Comparison of ENCODE assay signal across 20 cellular contexts in genomic region chr3:96961576-96961975, GRCh38.
DNase-seq lines count a peak whose midpoint lies in the region; ATAC-seq, FAIRE-seq and TF ChIP-seq lines count a peak whose summit lies in the region.
"Had no signal": no experiment of that assay in that cellular context is flagged by ENCODE, and none has a peak within 500 bp of the region (broad histone marks: within the 10 kb centered on the region; RNA-seq: fewer than 3 reads in every experiment).

No MANE protein-coding gene starts in this region.

- no peak for TF ChIP-seq POLR2A in breast epithelium (IDR thresholded peaks at IDR 0.05)

- intact Hi-C loops in MCF 10A (cut with micrococcal nuclease) (loop anchor here (5.0 kb wide), 1 partner anchor 56 kb away; no protein-coding TSS in a partner anchor), breast epithelium (cut with DNase I; ENCODE audit: low total_unique reads) (no loop called here), mammary epithelial cell (cut with micrococcal nuclease) (no loop called here)

- BruUV-seq in MCF 10A (replicated peaks; lab: Mats Ljungman, UMichigan) (no TSS peak), mammary epithelial cell (replicated peaks; lab: Mats Ljungman, UMichigan) (no TSS peak)

- H3K9me3 ChIP-seq in breast epithelium = no peaks in the 10 kb centered on the region
- H3K9me3 ChIP-seq in mammary epithelial cell (replicated peaks; ENCODE audit: insufficient read depth, low read length) = no peaks in the 10 kb centered on the region
- H3K9me3 ChIP-seq: BLaER1 treated with 17β-estradiol and CSF1 and Interleukin-3, amounts not matched to agents 10 nM and 100 nM had no signal

- no peaks in the 10 kb centered on the region for H3K36me3 ChIP-seq in breast epithelium
- no peaks in the 10 kb centered on the region for H3K36me3 ChIP-seq in mammary epithelial cell (ENCODE audit: insufficient read depth, low read length)
- H3K36me3 ChIP-seq: BLaER1 treated with 17β-estradiol and CSF1 and Interleukin-3, amounts not matched to agents 10 nM and 100 nM had no signal

- H3K27ac Mint-ChIP-seq in MCF 10A (ENCODE audit: low read depth, unreplicated experiment) = peak overlapping the region; percentile 93
- peak overlapping the region; percentile 57 for H3K27ac Mint-ChIP-seq in type B pancreatic cell
- H3K27ac Mint-ChIP-seq: B cell; CD8-positive, alpha-beta T cell; IgD-negative memory B cell had no signal

- H3K4me1 Mint-ChIP-seq in MCF 10A (ENCODE audit: insufficient read depth, unreplicated experiment) (peaks cover 33% of the 10 kb centered on the region), type B pancreatic cell (ENCODE audit: unreplicated experiment) (peaks cover 3% of the 10 kb centered on the region)
- H3K4me1 Mint-ChIP-seq: B cell, IgD-negative memory B cell had no signal

- H3K4me3 Mint-ChIP-seq in MCF 10A (ENCODE audit: unreplicated experiment) = no peak overlapping the region
- H3K4me3 Mint-ChIP-seq in type B pancreatic cell = peak overlapping the region; percentile 17
- H3K4me3 Mint-ChIP-seq: B cell; CD8-positive, alpha-beta T cell had no signal

- H3K4me3 ChIP-seq in breast epithelium (no peak overlapping the region), mammary epithelial cell (replicated peaks in 1 of 3; ENCODE audit: insufficient read depth in 1 of 3, low read depth in 2 of 3, low read length in 3 of 3) (no peak overlapping the region)
- H3K4me3 ChIP-seq: BLaER1 treated with 17β-estradiol and CSF1 and Interleukin-3, amounts not matched to agents 10 nM and 100 nM; GM12878 had no signal

- TF ChIP-seq CTCF in MCF 10A (IDR thresholded peaks at IDR 0.05; ENCODE audit: unreplicated experiment) (no peak), breast epithelium (IDR thresholded peaks at IDR 0.05) (no peak), mammary epithelial cell (conservative IDR thresholded peaks at IDR 0.05 in 1 of 2, IDR thresholded peaks at IDR 0.05 in 1 of 2; ENCODE audit: extremely low read depth in 1 of 2, insufficient read depth in 1 of 2, low read depth in 1 of 2, low read length in 2 of 2) (no peak), foreskin keratinocyte (conservative IDR thresholded peaks at IDR 0.05) (no peak), type B pancreatic cell (conservative IDR thresholded peaks at IDR 0.05) (no peak)

- peak overlapping the region; percentile 68 for H3K4me2 ChIP-seq in mammary epithelial cell (ENCODE audit: insufficient read depth, low read depth, low read length)
- H3K4me2 ChIP-seq: BLaER1 treated with 17β-estradiol and CSF1 and Interleukin-3, amounts not matched to agents 10 nM and 100 nM had no signal

- no peak overlapping the region for H3K27ac ChIP-seq in breast epithelium
- peak overlapping the region; percentile 93 for H3K27ac ChIP-seq in mammary epithelial cell (ENCODE audit: insufficient read depth, low read depth, low read length)
- H3K27ac ChIP-seq in foreskin keratinocyte = peak overlapping the region; percentile 71
- H3K27ac ChIP-seq: BLaER1 treated with 17β-estradiol and CSF1 and Interleukin-3, amounts not matched to agents 10 nM and 100 nM had no signal

- no peaks in the 10 kb centered on the region for H3K27me3 Mint-ChIP-seq in MCF 10A (ENCODE audit: insufficient read depth, unreplicated experiment)
- no peaks in the 10 kb centered on the region for H3K27me3 Mint-ChIP-seq in type B pancreatic cell
- H3K27me3 Mint-ChIP-seq: B cell, IgD-negative memory B cell had no signal

- DNase-seq in MCF 10A (ENCODE audit: unreplicated experiment) (no peak), breast epithelium (ENCODE audit: low spot score in 2 of 2) (no peak), mammary epithelial cell (peak; percentile 25), foreskin keratinocyte (peak in 1 of 2 donors; percentile 58), type B pancreatic cell (ENCODE audit: extremely low spot score, unreplicated experiment) (no peak), frontal cortex (ENCODE audit: low spot score in 2 of 2) (no peak)
- no peak for DNase-seq in activated naive CD4-positive, alpha-beta T cell treated with Interleukin-2 at 50 U/mL for 16 hours
- DNase-seq: 8988T; Calu3; CD8-positive, alpha-beta T cell; DMS79 treated with DMSO at 0.1 percent for 48 hours; GF-D8; HCEC 1CT had no signal

- POLR2A ChIA-PET in MCF 10A (lab: Yijun Ruan, JAX) = interaction anchor here (1.1 to 2.4 kb wide), 2 partner anchors 9 to 14 kb away, joined by 4 to 10 read pairs; no protein-coding TSS in a partner anchor

- CTCF ChIA-PET in MCF 10A (lab: Yijun Ruan, JAX) = interaction anchor here (0.6 to 1.1 kb wide), 3 partner anchors 15 to 621 kb away, joined by 3 to 4 read pairs (median 3); no protein-coding TSS in a partner anchor
- CTCF ChIA-PET in mammary epithelial cell (lab: Charles Lee; ENCODE audit: low non-redundant PET) = no interaction called here

- peak overlapping the region; percentile 67 for H2AFZ ChIP-seq in mammary epithelial cell (ENCODE audit: low read depth, low read length)

- H3K9ac ChIP-seq in mammary epithelial cell (ENCODE audit: insufficient read depth, low read length) = no peak overlapping the region
- H3K9ac ChIP-seq: BLaER1 treated with 17β-estradiol and CSF1 and Interleukin-3, amounts not matched to agents 10 nM and 100 nM had no signal

- H3K9me3 Mint-ChIP-seq in MCF 10A (ENCODE audit: unreplicated experiment) (no peaks in the 10 kb centered on the region), type B pancreatic cell (peaks cover 3% of the 10 kb centered on the region)

- H3K79me2 ChIP-seq in mammary epithelial cell (ENCODE audit: insufficient read depth, low read length) = no peaks in the 10 kb centered on the region

- dilution Hi-C loops in mammary epithelial cell (cut with HindIII; ENCODE audit: low sequenced_read_pairs) = no loop called here

- no peaks in the 10 kb centered on the region for H4K20me1 ChIP-seq in mammary epithelial cell (ENCODE audit: insufficient read depth, low read length)
- H4K20me1 ChIP-seq: BLaER1 treated with 17β-estradiol and CSF1 and Interleukin-3, amounts not matched to agents 10 nM and 100 nM had no signal

- H3K27me3 ChIP-seq in breast epithelium = no peaks in the 10 kb centered on the region
- no peaks in the 10 kb centered on the region for H3K27me3 ChIP-seq in mammary epithelial cell (ENCODE audit: insufficient read depth, low read length)
- no peaks in the 10 kb centered on the region for H3K27me3 ChIP-seq in foreskin keratinocyte
- H3K27me3 ChIP-seq: BLaER1 treated with 17β-estradiol and CSF1 and Interleukin-3, amounts not matched to agents 10 nM and 100 nM had no signal

- no peak for FAIRE-seq in frontal cortex (lab: Jason Lieb, UNC)
- FAIRE-seq: GM12878, GM19239, HepG2 had no signal

- H3K36me3 Mint-ChIP-seq in MCF 10A (ENCODE audit: insufficient read depth, unreplicated experiment) (no peaks in the 10 kb centered on the region), type B pancreatic cell (no peaks in the 10 kb centered on the region)
- H3K36me3 Mint-ChIP-seq: CD8-positive, alpha-beta T cell; IgD-negative memory B cell had no signal

- peak; percentile 8 for ATAC-seq in foreskin keratinocyte
- ATAC-seq in HG02678 (IDR thresholded peaks at IDR 0.05; ENCODE audit: unreplicated experiment) = no peak
- ATAC-seq: CD8-positive, alpha-beta T cell; GM12878; HepG2 had no signal

- no peaks in the 10 kb centered on the region for H3K4me1 ChIP-seq in breast epithelium
- H3K4me1 ChIP-seq in mammary epithelial cell (ENCODE audit: insufficient read depth, low read length) = peaks cover 38% of the 10 kb centered on the region
- H3K4me1 ChIP-seq in foreskin keratinocyte = peaks cover 30% of the 10 kb centered on the region
- H3K4me1 ChIP-seq: BLaER1 treated with 17β-estradiol and CSF1 and Interleukin-3, amounts not matched to agents 10 nM and 100 nM had no signal

- in situ Hi-C loops in mammary epithelial cell (cut with MboI; ENCODE audit: low sequenced_read_pairs in 2 of 2) = no loop called here

Comparison
In these comparisons a context has a peak if more than half of its experiments do, and no peak if none do; other contexts are left out.
1. H3K27ac ChIP-seq: peak in mammary epithelial cell (single experiment) and foreskin keratinocyte (single experiment); none in breast epithelium (0 of 2).